Comparison of ENCODE assay signal across 20 cellular contexts in genomic region chr3:120162400-120162799, GRCh38.
DNase-seq lines count a peak whose midpoint lies in the region; ATAC-seq and TF ChIP-seq lines count a peak whose summit lies in the region.
"Had no signal": no experiment of that assay in that cellular context is flagged by ENCODE, and none has a peak within 500 bp of the region (broad histone marks: within the 10 kb centered on the region; RNA-seq: fewer than 3 reads in every experiment).

No MANE protein-coding gene starts in this region.

- H3K9ac ChIP-seq in GM23248 = no peak overlapping the region

- peaks cover 4% of the 10 kb centered on the region for H3K27me3 Mint-ChIP-seq in nephron progenitor cell (ENCODE audit: low read depth, poor library complexity)

- no peaks in the 10 kb centered on the region for H3K9me2 ChIP-seq in GM23248 (ENCODE audit: insufficient read depth)

- peaks cover 23% of the 10 kb centered on the region for H3F3A ChIP-seq in GM23248 (ENCODE audit: insufficient read depth)

- TF ChIP-seq CTCF in 22Rv1 (IDR thresholded peaks at IDR 0.05) = no peak
- no peak for TF ChIP-seq CTCF in gastroesophageal sphincter (IDR thresholded peaks at IDR 0.05)
- TF ChIP-seq CTCF in nephron progenitor cell (IDR thresholded peaks at IDR 0.05) = no peak
- TF ChIP-seq CTCF in Peyer's patch (IDR thresholded peaks at IDR 0.05) = no peak

- H3K27ac ChIP-seq in 22Rv1 = peak overlapping the region; percentile 64
- peak overlapping the region; percentile 6; the same call in 1 of the 2 replicates for H3K27ac ChIP-seq in GM23248
- no peak overlapping the region for H3K27ac ChIP-seq in gastroesophageal sphincter
- no peak overlapping the region for H3K27ac ChIP-seq in Peyer's patch
- H3K27ac ChIP-seq: cardiac muscle cell, thoracic aorta had no signal

- no peaks in the 10 kb centered on the region for H4K20me1 ChIP-seq in GM23248 (ENCODE audit: insufficient read depth)

- H3K4me3 Mint-ChIP-seq in nephron progenitor cell = no peak overlapping the region
- H3K4me3 Mint-ChIP-seq: activated CD4-positive, alpha-beta T cell treated with anti-CD3 and anti-CD28 coated beads, Interleukin-2, amount 10 ng/mL, durations not matched to agents 7 days and 5 days; mesothelial cell of epicardium had no signal

- H3K27me3 ChIP-seq in GM23248 (replicated peaks; ENCODE audit: insufficient read depth) = no peaks in the 10 kb centered on the region
- no peaks in the 10 kb centered on the region for H3K27me3 ChIP-seq in gastroesophageal sphincter
- H3K27me3 ChIP-seq in Peyer's patch = no peaks in the 10 kb centered on the region
- H3K27me3 ChIP-seq: cardiac muscle cell had no signal

- no peak overlapping the region for H3K27ac Mint-ChIP-seq in nephron progenitor cell
- H3K27ac Mint-ChIP-seq: activated CD4-positive, alpha-beta T cell treated with anti-CD3 and anti-CD28 coated beads, Interleukin-2, amount 10 ng/mL, durations not matched to agents 7 days and 5 days; activated naive CD4-positive, alpha-beta T cell treated with anti-CD3 and anti-CD28 coated beads, Interleukin-2, amount 50 U/mL, for 72 hours; mesothelial cell of epicardium had no signal

- H3K36me3 Mint-ChIP-seq in nephron progenitor cell (ENCODE audit: low read depth) = no peaks in the 10 kb centered on the region
- H3K36me3 Mint-ChIP-seq: activated naive CD4-positive, alpha-beta T cell treated with anti-CD3 and anti-CD28 coated beads, Interleukin-2, amount 50 U/mL, for 72 hours had no signal

- H3K9me3 ChIP-seq in GM23248 (ENCODE audit: low read depth) = no peaks in the 10 kb centered on the region
- no peaks in the 10 kb centered on the region for H3K9me3 ChIP-seq in gastroesophageal sphincter
- no peaks in the 10 kb centered on the region for H3K9me3 ChIP-seq in Peyer's patch
- H3K9me3 ChIP-seq: thoracic aorta had no signal

- TF ChIP-seq EP300 in gastroesophageal sphincter (IDR thresholded peaks at IDR 0.05) = no peak

- H3K4me1 Mint-ChIP-seq in nephron progenitor cell = peaks cover 20% of the 10 kb centered on the region
- H3K4me1 Mint-ChIP-seq: activated CD4-positive, alpha-beta T cell treated with anti-CD3 and anti-CD28 coated beads, Interleukin-2, amount 10 ng/mL, durations not matched to agents 7 days and 5 days had no signal

- TF ChIP-seq POLR2A in gastroesophageal sphincter (IDR thresholded peaks at IDR 0.05) (no peak), Peyer's patch (IDR thresholded peaks at IDR 0.05) (no peak)

- in situ Hi-C loops in GM23248 (cut with MboI) = no loop called here

- H3K9me3 Mint-ChIP-seq in nephron progenitor cell = no peaks in the 10 kb centered on the region
- H3K9me3 Mint-ChIP-seq: activated CD4-positive, alpha-beta T cell treated with anti-CD3 and anti-CD28 coated beads, Interleukin-2, amount 10 ng/mL, durations not matched to agents 7 days and 5 days; activated naive CD4-positive, alpha-beta T cell treated with anti-CD3 and anti-CD28 coated beads, Interleukin-2, amount 50 U/mL, for 72 hours; mesothelial cell of epicardium had no signal

- H3K4me3 ChIP-seq in GM23248 (no peak overlapping the region), gastroesophageal sphincter (no peak overlapping the region), Peyer's patch (no peak overlapping the region)
- H3K4me3 ChIP-seq: cardiac muscle cell, thoracic aorta had no signal

- H3K4me2 ChIP-seq in GM23248 (ENCODE audit: unreplicated experiment) = peak overlapping the region; percentile 27

- no peaks in the 10 kb centered on the region for H3K79me2 ChIP-seq in GM23248 (ENCODE audit: insufficient read depth)

- no peaks in the 10 kb centered on the region for H3K36me3 ChIP-seq in GM23248 (ENCODE audit: low read depth)
- H3K36me3 ChIP-seq in gastroesophageal sphincter = peaks cover 0 to 3% of the 10 kb centered on the region in 2 donors
- H3K36me3 ChIP-seq in Peyer's patch = no peaks in the 10 kb centered on the region
- H3K36me3 ChIP-seq: cardiac muscle cell, thoracic aorta had no signal

- peaks cover 27% of the 10 kb centered on the region for H3K4me1 ChIP-seq in GM23248 (ENCODE audit: insufficient read depth)
- H3K4me1 ChIP-seq in gastroesophageal sphincter = peaks cover 0 to 17% (median 0%) of the 10 kb centered on the region in 3 donors
- H3K4me1 ChIP-seq in Peyer's patch = no peaks in the 10 kb centered on the region

- H2AFZ ChIP-seq in GM23248 = no peak overlapping the region

- ATAC-seq in gastroesophageal sphincter = no peak
- ATAC-seq: activated naive CD4-positive, alpha-beta T cell treated with anti-CD3 and anti-CD28 coated beads, Interleukin-2, amount 50 U/mL, for 72 hours had no signal

- DNase-seq in GM23248 (peak; percentile 61), amniotic epithelial cell (ENCODE audit: low read depth) (peak; percentile 71), iris pigment epithelial cell (ENCODE audit: low read depth) (peak; percentile 49), HPDE6-E6E7 (ENCODE audit: extremely low spot score) (no peak), nephron progenitor cell (no peak), Peyer's patch (no peak)
- DNase-seq: activated CD4-positive, alpha-beta T cell treated with anti-CD3 and anti-CD28 coated beads, Interleukin-2, amount 10 ng/mL, durations not matched to agents 7 days and 5 days; activated T-cell treated with anti-CD3 and anti-CD28 coated beads, Interleukin-2, amount 50 U/mL, for 1 hour; effector CD8-positive, alpha-beta T cell; Kasumi-1; NCI-H1436 treated with DMSO at 0.1 percent for 48 hours; NCI-H2227 treated with DMSO at 0.1 percent for 48 hours; stimulated activated CD4-positive, alpha-beta T cell treated with anti-CD3 and anti-CD28 coated beads, Interleukin-4, amount 100 ng/mL, for 4 hours; T-helper 9 cell had no signal

Comparison
In these comparisons a context has a peak if more than half of its experiments do, and no peak if none do; other contexts are left out.
1. H3K27ac ChIP-seq: peak in 22Rv1 (single experiment) and GM23248 (single experiment); none in gastroesophageal sphincter (0 of 4) and Peyer's patch (0 of 4).
2. DNase-seq: peak in GM23248 (single experiment), amniotic epithelial cell (single experiment) and iris pigment epithelial cell (single experiment); none in HPDE6-E6E7 (single experiment), nephron progenitor cell (single experiment) and Peyer's patch (0 of 3).